Comparison of ENCODE assay signal across 1 cellular context in genomic region chr17:41801374-41802062, GRCh38.
TF ChIP-seq lines count a peak whose summit lies in the region.

No MANE protein-coding gene starts in this region.

TF ChIP-seq in HepG2, 621 proteins besides CTCF, POLR2A, EP300 and RAD21 (continued from another document and continues in another):
- TF ChIP-seq, protein P1, sequence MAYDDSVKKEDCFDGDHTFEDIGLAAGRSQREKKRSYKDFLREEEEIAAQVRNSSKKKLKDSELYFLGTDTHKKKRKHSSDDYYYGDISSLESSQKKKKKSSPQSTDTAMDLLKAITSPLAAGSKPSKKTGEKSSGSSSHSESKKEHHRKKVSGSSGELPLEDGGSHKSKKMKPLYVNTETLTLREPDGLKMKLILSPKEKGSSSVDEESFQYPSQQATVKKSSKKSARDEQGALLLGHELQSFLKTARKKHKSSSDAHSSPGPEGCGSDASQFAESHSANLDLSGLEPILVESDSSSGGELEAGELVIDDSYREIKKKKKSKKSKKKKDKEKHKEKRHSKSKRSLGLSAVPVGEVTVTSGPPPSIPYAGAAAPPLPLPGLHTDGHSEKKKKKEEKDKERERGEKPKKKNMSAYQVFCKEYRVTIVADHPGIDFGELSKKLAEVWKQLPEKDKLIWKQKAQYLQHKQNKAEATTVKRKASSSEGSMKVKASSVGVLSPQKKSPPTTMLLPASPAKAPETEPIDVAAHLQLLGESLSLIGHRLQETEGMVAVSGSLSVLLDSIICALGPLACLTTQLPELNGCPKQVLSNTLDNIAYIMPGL (CRISPR knock-in tag; IDR thresholded peaks at IDR 0.05; ENCODE audit: borderline replicate concordance in 1 of 2, low read depth in 1 of 2) = peak; percentile 72 to 78
- no peak for TF ChIP-seq FIP1L1 (IDR thresholded peaks at IDR 0.05; ENCODE audit: borderline replicate concordance, insufficient read depth, low read depth, low read length)
- peak; percentile 48; the same call in 1 of the 2 replicates for TF ChIP-seq ZNF792 (CRISPR knock-in tag; IDR thresholded peaks at IDR 0.05)
- peak; percentile 13; the same call in 1 of the 2 replicates for TF ChIP-seq RARA (CRISPR knock-in tag; IDR thresholded peaks at IDR 0.05)
- TF ChIP-seq, protein P2, sequence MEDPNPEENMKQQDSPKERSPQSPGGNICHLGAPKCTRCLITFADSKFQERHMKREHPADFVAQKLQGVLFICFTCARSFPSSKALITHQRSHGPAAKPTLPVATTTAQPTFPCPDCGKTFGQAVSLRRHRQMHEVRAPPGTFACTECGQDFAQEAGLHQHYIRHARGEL (CRISPR knock-in tag; IDR thresholded peaks at IDR 0.05) = peak; percentile 94; the same call in 1 of the 2 replicates
- TF ChIP-seq ZNF550 (CRISPR knock-in tag; IDR thresholded peaks at IDR 0.05; ENCODE audit: borderline replicate concordance) = no peak
- TF ChIP-seq, protein P3, sequence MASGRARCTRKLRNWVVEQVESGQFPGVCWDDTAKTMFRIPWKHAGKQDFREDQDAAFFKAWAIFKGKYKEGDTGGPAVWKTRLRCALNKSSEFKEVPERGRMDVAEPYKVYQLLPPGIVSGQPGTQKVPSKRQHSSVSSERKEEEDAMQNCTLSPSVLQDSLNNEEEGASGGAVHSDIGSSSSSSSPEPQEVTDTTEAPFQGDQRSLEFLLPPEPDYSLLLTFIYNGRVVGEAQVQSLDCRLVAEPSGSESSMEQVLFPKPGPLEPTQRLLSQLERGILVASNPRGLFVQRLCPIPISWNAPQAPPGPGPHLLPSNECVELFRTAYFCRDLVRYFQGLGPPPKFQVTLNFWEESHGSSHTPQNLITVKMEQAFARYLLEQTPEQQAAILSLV (CRISPR knock-in tag; IDR thresholded peaks at IDR 0.05; ENCODE audit: borderline replicate concordance) = no peak
- no peak for TF ChIP-seq NR2F6 (IDR thresholded peaks at IDR 0.05)
- peak; percentile 56 for TF ChIP-seq NR2F6 (CRISPR knock-in tag; IDR thresholded peaks at IDR 0.05)
- TF ChIP-seq ZNF230 (CRISPR knock-in tag; IDR thresholded peaks at IDR 0.05) = peak; percentile 30; the same call in 1 of the 2 replicates
- TF ChIP-seq ZBTB43 (CRISPR knock-in tag; conservative IDR thresholded peaks at IDR 0.05) = no peak
- TF ChIP-seq KDM5B (CRISPR knock-in tag; IDR thresholded peaks at IDR 0.05; ENCODE audit: borderline replicate concordance) = peak; percentile 75; the same call in 1 of the 2 replicates
- TF ChIP-seq, protein P4, sequence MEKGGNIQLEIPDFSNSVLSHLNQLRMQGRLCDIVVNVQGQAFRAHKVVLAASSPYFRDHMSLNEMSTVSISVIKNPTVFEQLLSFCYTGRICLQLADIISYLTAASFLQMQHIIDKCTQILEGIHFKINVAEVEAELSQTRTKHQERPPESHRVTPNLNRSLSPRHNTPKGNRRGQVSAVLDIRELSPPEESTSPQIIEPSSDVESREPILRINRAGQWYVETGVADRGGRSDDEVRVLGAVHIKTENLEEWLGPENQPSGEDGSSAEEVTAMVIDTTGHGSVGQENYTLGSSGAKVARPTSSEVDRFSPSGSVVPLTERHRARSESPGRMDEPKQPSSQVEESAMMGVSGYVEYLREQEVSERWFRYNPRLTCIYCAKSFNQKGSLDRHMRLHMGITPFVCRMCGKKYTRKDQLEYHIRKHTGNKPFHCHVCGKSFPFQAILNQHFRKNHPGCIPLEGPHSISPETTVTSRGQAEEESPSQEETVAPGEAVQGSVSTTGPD (CRISPR knock-in tag; IDR thresholded peaks at IDR 0.05) = 0 out of 2 replicates have a peak, but pooled peaks have one; percentile 19
- TF ChIP-seq, protein P5, sequence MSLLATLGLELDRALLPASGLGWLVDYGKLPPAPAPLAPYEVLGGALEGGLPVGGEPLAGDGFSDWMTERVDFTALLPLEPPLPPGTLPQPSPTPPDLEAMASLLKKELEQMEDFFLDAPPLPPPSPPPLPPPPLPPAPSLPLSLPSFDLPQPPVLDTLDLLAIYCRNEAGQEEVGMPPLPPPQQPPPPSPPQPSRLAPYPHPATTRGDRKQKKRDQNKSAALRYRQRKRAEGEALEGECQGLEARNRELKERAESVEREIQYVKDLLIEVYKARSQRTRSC (CRISPR knock-in tag; IDR thresholded peaks at IDR 0.05; ENCODE audit: low read depth) = peak; percentile 79; the same call in 1 of the 2 replicates
- TF ChIP-seq NFE2L2 (IDR thresholded peaks at IDR 0.05; ENCODE audit: low read length) = 0 out of 2 replicates have a peak, but pooled peaks have one; percentile 10
- TF ChIP-seq PPARG (CRISPR knock-in tag; conservative IDR thresholded peaks at IDR 0.05) = peak; percentile 63; the same call in 1 of the 2 replicates
- peak; percentile 27; the same call in 1 of the 2 replicates for TF ChIP-seq ZNF160 (CRISPR knock-in tag; IDR thresholded peaks at IDR 0.05)
- peak; percentile 55; the same call in 1 of the 2 replicates for TF ChIP-seq THRA (CRISPR knock-in tag; IDR thresholded peaks at IDR 0.05; ENCODE audit: borderline replicate concordance)
- no peak for TF ChIP-seq RARG (CRISPR knock-in tag; IDR thresholded peaks at IDR 0.05; ENCODE audit: low read depth)
- no peak for TF ChIP-seq SOX13 (IDR thresholded peaks at IDR 0.05)
- TF ChIP-seq SOX13 (CRISPR knock-in tag; conservative IDR thresholded peaks at IDR 0.05 in 1 of 2, IDR thresholded peaks at IDR 0.05 in 1 of 2) = peak in 1 of 2 experiments; percentile 45; a peak in 1 of 4 replicates
- peak; percentile 33; the same call in 1 of the 2 replicates for TF ChIP-seq FOXO1 (CRISPR knock-in tag; IDR thresholded peaks at IDR 0.05)
- TF ChIP-seq, protein P6, sequence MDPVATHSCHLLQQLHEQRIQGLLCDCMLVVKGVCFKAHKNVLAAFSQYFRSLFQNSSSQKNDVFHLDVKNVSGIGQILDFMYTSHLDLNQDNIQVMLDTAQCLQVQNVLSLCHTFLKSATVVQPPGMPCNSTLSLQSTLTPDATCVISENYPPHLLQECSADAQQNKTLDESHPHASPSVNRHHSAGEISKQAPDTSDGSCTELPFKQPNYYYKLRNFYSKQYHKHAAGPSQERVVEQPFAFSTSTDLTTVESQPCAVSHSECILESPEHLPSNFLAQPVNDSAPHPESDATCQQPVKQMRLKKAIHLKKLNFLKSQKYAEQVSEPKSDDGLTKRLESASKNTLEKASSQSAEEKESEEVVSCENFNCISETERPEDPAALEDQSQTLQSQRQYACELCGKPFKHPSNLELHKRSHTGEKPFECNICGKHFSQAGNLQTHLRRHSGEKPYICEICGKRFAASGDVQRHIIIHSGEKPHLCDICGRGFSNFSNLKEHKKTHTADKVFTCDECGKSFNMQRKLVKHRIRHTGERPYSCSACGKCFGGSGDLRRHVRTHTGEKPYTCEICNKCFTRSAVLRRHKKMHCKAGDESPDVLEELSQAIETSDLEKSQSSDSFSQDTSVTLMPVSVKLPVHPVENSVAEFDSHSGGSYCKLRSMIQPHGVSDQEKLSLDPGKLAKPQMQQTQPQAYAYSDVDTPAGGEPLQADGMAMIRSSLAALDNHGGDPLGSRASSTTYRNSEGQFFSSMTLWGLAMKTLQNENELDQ (CRISPR knock-in tag; IDR thresholded peaks at IDR 0.05; ENCODE audit: borderline replicate concordance) = no peak
- peak; percentile 51; the same call in 1 of the 2 replicates for TF ChIP-seq MED1 (CRISPR knock-in tag; IDR thresholded peaks at IDR 0.05)
- TF ChIP-seq, protein P7, sequence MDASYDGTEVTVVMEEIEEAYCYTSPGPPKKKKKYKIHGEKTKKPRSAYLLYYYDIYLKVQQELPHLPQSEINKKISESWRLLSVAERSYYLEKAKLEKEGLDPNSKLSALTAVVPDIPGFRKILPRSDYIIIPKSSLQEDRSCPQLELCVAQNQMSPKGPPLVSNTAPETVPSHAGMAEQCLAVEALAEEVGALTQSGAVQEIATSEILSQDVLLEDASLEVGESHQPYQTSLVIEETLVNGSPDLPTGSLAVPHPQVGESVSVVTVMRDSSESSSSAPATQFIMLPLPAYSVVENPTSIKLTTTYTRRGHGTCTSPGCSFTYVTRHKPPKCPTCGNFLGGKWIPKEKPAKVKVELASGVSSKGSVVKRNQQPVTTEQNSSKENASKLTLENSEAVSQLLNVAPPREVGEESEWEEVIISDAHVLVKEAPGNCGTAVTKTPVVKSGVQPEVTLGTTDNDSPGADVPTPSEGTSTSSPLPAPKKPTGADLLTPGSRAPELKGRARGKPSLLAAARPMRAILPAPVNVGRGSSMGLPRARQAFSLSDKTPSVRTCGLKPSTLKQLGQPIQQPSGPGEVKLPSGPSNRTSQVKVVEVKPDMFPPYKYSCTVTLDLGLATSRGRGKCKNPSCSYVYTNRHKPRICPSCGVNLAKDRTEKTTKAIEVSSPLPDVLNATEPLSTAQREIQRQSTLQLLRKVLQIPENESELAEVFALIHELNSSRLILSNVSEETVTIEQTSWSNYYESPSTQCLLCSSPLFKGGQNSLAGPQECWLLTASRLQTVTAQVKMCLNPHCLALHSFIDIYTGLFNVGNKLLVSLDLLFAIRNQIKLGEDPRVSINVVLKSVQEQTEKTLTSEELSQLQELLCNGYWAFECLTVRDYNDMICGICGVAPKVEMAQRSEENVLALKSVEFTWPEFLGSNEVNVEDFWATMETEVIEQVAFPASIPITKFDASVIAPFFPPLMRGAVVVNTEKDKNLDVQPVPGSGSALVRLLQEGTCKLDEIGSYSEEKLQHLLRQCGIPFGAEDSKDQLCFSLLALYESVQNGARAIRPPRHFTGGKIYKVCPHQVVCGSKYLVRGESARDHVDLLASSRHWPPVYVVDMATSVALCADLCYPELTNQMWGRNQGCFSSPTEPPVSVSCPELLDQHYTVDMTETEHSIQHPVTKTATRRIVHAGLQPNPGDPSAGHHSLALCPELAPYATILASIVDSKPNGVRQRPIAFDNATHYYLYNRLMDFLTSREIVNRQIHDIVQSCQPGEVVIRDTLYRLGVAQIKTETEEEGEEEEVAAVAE (CRISPR knock-in tag; IDR thresholded peaks at IDR 0.05; ENCODE audit: borderline replicate concordance) = no peak
- peak; percentile 38 for TF ChIP-seq ZNF781 (CRISPR knock-in tag; IDR thresholded peaks at IDR 0.05; ENCODE audit: borderline replicate concordance, not compliant biosample characterization)
- TF ChIP-seq ZNF775 (CRISPR knock-in tag; IDR thresholded peaks at IDR 0.05; ENCODE audit: borderline replicate concordance) = no peak
- TF ChIP-seq, protein P8, sequence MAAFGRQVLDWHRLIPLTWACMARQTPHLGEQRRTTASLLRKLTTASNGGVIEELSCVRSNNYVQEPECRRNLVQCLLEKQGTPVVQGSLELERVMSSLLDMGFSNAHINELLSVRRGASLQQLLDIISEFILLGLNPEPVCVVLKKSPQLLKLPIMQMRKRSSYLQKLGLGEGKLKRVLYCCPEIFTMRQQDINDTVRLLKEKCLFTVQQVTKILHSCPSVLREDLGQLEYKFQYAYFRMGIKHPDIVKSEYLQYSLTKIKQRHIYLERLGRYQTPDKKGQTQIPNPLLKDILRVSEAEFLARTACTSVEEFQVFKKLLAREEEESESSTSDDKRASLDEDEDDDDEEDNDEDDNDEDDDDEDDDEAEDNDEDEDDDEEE (CRISPR knock-in tag; IDR thresholded peaks at IDR 0.05) = no peak
- TF ChIP-seq ATF4 (CRISPR knock-in tag; IDR thresholded peaks at IDR 0.05) = 0 out of 4 replicates have a peak, but pooled peaks of 1 of the 2 experiments have one; percentile 6
- 0 out of 2 replicates have a peak, but pooled peaks have one; percentile 38 for TF ChIP-seq ZFP41 (CRISPR knock-in tag; IDR thresholded peaks at IDR 0.05; ENCODE audit: borderline replicate concordance)
- TF ChIP-seq ZSCAN25 (CRISPR knock-in tag; IDR thresholded peaks at IDR 0.05) = no peak; the same call in 1 of the 2 replicates
- TF ChIP-seq, protein P9, sequence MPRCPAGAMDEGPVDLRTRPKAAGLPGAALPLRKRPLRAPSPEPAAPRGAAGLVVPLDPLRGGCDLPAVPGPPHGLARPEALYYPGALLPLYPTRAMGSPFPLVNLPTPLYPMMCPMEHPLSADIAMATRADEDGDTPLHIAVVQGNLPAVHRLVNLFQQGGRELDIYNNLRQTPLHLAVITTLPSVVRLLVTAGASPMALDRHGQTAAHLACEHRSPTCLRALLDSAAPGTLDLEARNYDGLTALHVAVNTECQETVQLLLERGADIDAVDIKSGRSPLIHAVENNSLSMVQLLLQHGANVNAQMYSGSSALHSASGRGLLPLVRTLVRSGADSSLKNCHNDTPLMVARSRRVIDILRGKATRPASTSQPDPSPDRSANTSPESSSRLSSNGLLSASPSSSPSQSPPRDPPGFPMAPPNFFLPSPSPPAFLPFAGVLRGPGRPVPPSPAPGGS (CRISPR knock-in tag; IDR thresholded peaks at IDR 0.05) = no peak
